In genomic region chr10:4101918-4102654, GRCh38 we compare ENCODE assay signal across 18 cellular contexts.
DNase-seq lines count a peak whose midpoint lies in the region; ATAC-seq and TF ChIP-seq lines count a peak whose summit lies in the region.
"Had no signal": no experiment of that assay in that cellular context is flagged by ENCODE, and none has a peak within 500 bp of the region (broad histone marks: within the 10 kb centered on the region; RNA-seq: fewer than 3 reads in every experiment).

No MANE protein-coding gene starts in this region.

- no peaks in the 10 kb centered on the region for H3K27me3 ChIP-seq in left ventricle myocardium inferior (ENCODE audit: low read depth)
- H3K27me3 ChIP-seq in Panc1 (ENCODE audit: control insufficient read depth, insufficient read depth, low read length) = no peaks in the 10 kb centered on the region
- no peaks in the 10 kb centered on the region for H3K27me3 ChIP-seq in upper lobe of right lung
- H3K27me3 ChIP-seq: adrenal gland, upper lobe of left lung had no signal

- no TSS peak for BruUV-seq in Panc1 (replicated peaks; lab: Mats Ljungman, UMichigan)

- no peak overlapping the region for H3K27ac ChIP-seq in left ventricle myocardium inferior (replicated peaks)
- peak overlapping the region; percentile 21; the same call in 1 of the 2 replicates for H3K27ac ChIP-seq in Panc1 (ENCODE audit: low read length)
- no peak overlapping the region for H3K27ac ChIP-seq in upper lobe of right lung
- H3K27ac ChIP-seq: adrenal gland, coronary artery, HL-60, upper lobe of left lung, VCaP had no signal

- CTCF ChIA-PET in Panc1 (lab: Charles Lee) = no interaction called here

- in situ Hi-C loops in Panc1 (cut with HindIII; ENCODE audit: low pct_unique_long_range_greater_than_20kb, low sequenced_read_pairs) = no loop called here

- H3K4me1 ChIP-seq in left ventricle myocardium inferior (no peaks in the 10 kb centered on the region), Panc1 (ENCODE audit: control insufficient read depth, insufficient read depth, low read length) (no peaks in the 10 kb centered on the region), upper lobe of right lung (no peaks in the 10 kb centered on the region)
- H3K4me1 ChIP-seq: adrenal gland had no signal

- H3K9me3 ChIP-seq in left ventricle myocardium inferior (replicated peaks) (no peaks in the 10 kb centered on the region), Panc1 (ENCODE audit: control insufficient read depth, insufficient read depth, low read depth, low read length) (peaks cover 14% of the 10 kb centered on the region; the same call in 1 of the 2 replicates), upper lobe of right lung (no peaks in the 10 kb centered on the region)
- H3K9me3 ChIP-seq: adrenal gland, upper lobe of left lung had no signal

- POLR2A ChIA-PET in Panc1 (lab: Charles Lee) = no interaction called here

- intact Hi-C loops in Right ventricle myocardium inferior (cut with DNase I) (loop anchor here (10.0 kb wide), 1 partner anchor 663 kb away; no protein-coding TSS in a partner anchor), left ventricle myocardium inferior (cut with micrococcal nuclease) (no loop called here), Panc1 (cut with micrococcal nuclease; ENCODE audit: unreplicated experiment) (no loop called here), upper lobe of right lung (cut with DNase I) (no loop called here)

- no peak overlapping the region for H3K4me3 ChIP-seq in left ventricle myocardium inferior
- no peak overlapping the region for H3K4me3 ChIP-seq in Panc1 (ENCODE audit: low read depth in 2 of 2, low read length in 2 of 2)
- H3K4me3 ChIP-seq in upper lobe of right lung = no peak overlapping the region
- H3K4me3 ChIP-seq: adrenal gland, coronary artery, upper lobe of left lung had no signal

- peak; percentile 84 for ATAC-seq in Right ventricle myocardium inferior
- peak; percentile 56 for ATAC-seq in HG02678 (IDR thresholded peaks at IDR 0.05; ENCODE audit: unreplicated experiment)
- ATAC-seq in Panc1 = no peak
- peak; percentile 79 for ATAC-seq in upper lobe of right lung
- no peak for ATAC-seq in GM18519 (IDR thresholded peaks at IDR 0.05; ENCODE audit: low FRiP score, unreplicated experiment)

- H3K36me3 ChIP-seq in left ventricle myocardium inferior = no peaks in the 10 kb centered on the region
- no peaks in the 10 kb centered on the region for H3K36me3 ChIP-seq in Panc1 (ENCODE audit: control insufficient read depth, insufficient read depth, low read length)
- no peaks in the 10 kb centered on the region for H3K36me3 ChIP-seq in upper lobe of right lung
- H3K36me3 ChIP-seq: adrenal gland, upper lobe of left lung had no signal

- DNase-seq in Right ventricle myocardium inferior (ENCODE audit: missing footprints) = no peak
- no peak for DNase-seq in left ventricle myocardium inferior
- no peak for DNase-seq in Panc1 (ENCODE audit: low read depth, low spot score)
- no peak for DNase-seq in upper lobe of right lung
- no peak for DNase-seq in OCI-M1 (lab: John Stamatoyannopoulos, UW)
- DNase-seq in activated CD4-positive, alpha-beta T cell treated with anti-CD3 and anti-CD28 coated beads for 48 hours = no peak
- DNase-seq: activated CD4-positive, alpha-beta T cell treated with anti-CD3 and anti-CD28 coated beads, Interleukin-2, amount 50 U/mL, for 48 hours; adrenal gland; DMS79 treated with DMSO at 0.1 percent for 48 hours; glutamatergic neuron; NCI-H1436 treated with DMSO at 0.1 percent for 48 hours; NCI-H69 had no signal

- TF ChIP-seq CTCF in left ventricle myocardium inferior (IDR thresholded peaks at IDR 0.05; ENCODE audit: borderline replicate concordance) (no peak), Panc1 (IDR thresholded peaks at IDR 0.05) (no peak), upper lobe of right lung (IDR thresholded peaks at IDR 0.05) (no peak)

Comparison
In these comparisons a context has a peak if more than half of its experiments do, and no peak if none do; other contexts are left out.
1. ATAC-seq: peak in Right ventricle myocardium inferior (single experiment), HG02678 (single experiment) and upper lobe of right lung (single experiment); none in Panc1 (single experiment) and GM18519 (single experiment).